8 cellular contexts compared by ENCODE assay signal in genomic region chrX:70635669-70636068, GRCh38.
"Had no signal": no experiment of that assay in that cellular context is flagged by ENCODE, and none has a peak within 500 bp of the region (broad histone marks: within the 10 kb centered on the region; RNA-seq: fewer than 3 reads in every experiment).

No MANE protein-coding gene starts in this region.

- DNase-seq: GM23248, GOT3, H9, HCEC 1CT, HFFc6 had no signal

- H3K27ac ChIP-seq: GM23248 had no signal

- H3K4me2 ChIP-seq: GM23338 had no signal

- H3K4me3 Mint-ChIP-seq: GM23338, H9, HFFc6 had no signal

- H3K4me1 ChIP-seq: HAP-1 had no signal

- H3K27ac Mint-ChIP-seq: GM23338, H9, HFFc6 had no signal

- ATAC-seq: GM23338, HCT116 had no signal

- H3K4me3 ChIP-seq: GM23248, GM23338, HAP-1 had no signal

- H3K4me1 Mint-ChIP-seq: GM23338, H9 had no signal

- H3K9me3 Mint-ChIP-seq: HFFc6 had no signal

- H3K36me3 ChIP-seq: HAP-1 had no signal

- H3K9me3 ChIP-seq: HAP-1 had no signal

- H2AFZ ChIP-seq: GM23248, GM23338 had no signal
